17 cellular contexts compared by ENCODE assay signal in genomic region chr9:73074176-73074708, GRCh38.
DNase-seq lines count a peak whose midpoint lies in the region; ATAC-seq and TF ChIP-seq lines count a peak whose summit lies in the region.
"Had no signal": no experiment of that assay in that cellular context is flagged by ENCODE, and none has a peak within 500 bp of the region (broad histone marks: within the 10 kb centered on the region; RNA-seq: fewer than 3 reads in every experiment).

No MANE protein-coding gene starts in this region.

- DNase-seq in GM23248 (no peak), brain microvascular endothelial cell (no peak), left lobe of liver (ENCODE audit: low spot score) (no peak), tibial nerve (ENCODE audit: low spot score in 2 of 2) (no peak), activated gamma-delta T cell treated with Interleukin-2 at 50 U/mL for 16 hours (no peak), 8988T (no peak)
- no peak for DNase-seq in NK-92 treated with Interleukin-12 subunit alpha and Interleukin-12 subunit beta, amount 100 ng/mL, for 24 hours (lab: John Stamatoyannopoulos, UW)
- DNase-seq in activated naive CD8-positive, alpha-beta T cell treated with anti-CD3 and anti-CD28 coated beads, Interleukin-2, amount 50 U/mL, for 24 hours = no peak
- DNase-seq: activated CD4-positive, alpha-beta memory T cell treated with anti-CD3 and anti-CD28 coated beads, Interleukin-2, amount 10 ng/mL, durations not matched to agents 7 days and 5 days; amygdala; left ventricle myocardium inferior; naive thymus-derived CD4-positive, alpha-beta T cell; NCI-H2081 treated with DMSO at 0.1 percent for 48 hours; NCI-H69; stimulated activated CD4-positive, alpha-beta T cell treated with anti-CD3 and anti-CD28 coated beads, Interleukin-1b, Interleukin-23, amount 100 ng/mL, for 48 hours had no signal

- no peak overlapping the region for H3K27ac Mint-ChIP-seq in activated naive CD8-positive, alpha-beta T cell treated with anti-CD3 and anti-CD28 coated beads, Interleukin-2, amount 50 U/mL, for 24 hours
- H3K27ac Mint-ChIP-seq: activated CD4-positive, alpha-beta memory T cell treated with anti-CD3 and anti-CD28 coated beads, Interleukin-2, amount 10 ng/mL, durations not matched to agents 7 days and 5 days; dendritic cell treated with granulocyte-macrophage colony-stimulating factor and Interleukin-4, amounts not matched to agents 40 ng/mL and 50 ng/mL, for 4 days; naive thymus-derived CD4-positive, alpha-beta T cell had no signal

- H3K36me3 ChIP-seq in GM23248 (ENCODE audit: low read depth) (no peaks in the 10 kb centered on the region), brain microvascular endothelial cell (replicated peaks) (no peaks in the 10 kb centered on the region), tibial nerve (no peaks in the 10 kb centered on the region)
- H3K36me3 ChIP-seq: BLaER1 treated with 17β-estradiol and CSF1 and Interleukin-3, amounts not matched to agents 10 nM and 100 nM; left ventricle myocardium inferior had no signal

- peak in 1 of 2 donors; percentile 34 for TF ChIP-seq EP300 in tibial nerve (IDR thresholded peaks at IDR 0.05)

- 32 to 35% methylated on average over 2 of the region's 2 CpGs for WGBS in GM23248 (ENCODE audit: low coverage in 1 of 2, low lambda C conversion rate in 2 of 2, missing lambda C conversion rate in 2 of 2), 2 experiments
- whole genome bisulfite sequencing in tibial nerve, 2 donors = 9 to 20% methylated on average over 2 of the region's 2 CpGs

- no peaks in the 10 kb centered on the region for H3K79me2 ChIP-seq in GM23248 (ENCODE audit: insufficient read depth)

- no peaks in the 10 kb centered on the region for H4K20me1 ChIP-seq in GM23248 (ENCODE audit: insufficient read depth)
- H4K20me1 ChIP-seq: BLaER1 treated with 17β-estradiol and CSF1 and Interleukin-3, amounts not matched to agents 10 nM and 100 nM had no signal

- H3K36me3 Mint-ChIP-seq in activated naive CD8-positive, alpha-beta T cell treated with anti-CD3 and anti-CD28 coated beads, Interleukin-2, amount 50 U/mL, for 24 hours (ENCODE audit: low read depth) = no peaks in the 10 kb centered on the region
- H3K36me3 Mint-ChIP-seq: naive thymus-derived CD4-positive, alpha-beta T cell had no signal

- H3K27me3 Mint-ChIP-seq in activated naive CD8-positive, alpha-beta T cell treated with anti-CD3 and anti-CD28 coated beads, Interleukin-2, amount 50 U/mL, for 24 hours = peaks cover 6% of the 10 kb centered on the region
- H3K27me3 Mint-ChIP-seq: dendritic cell treated with granulocyte-macrophage colony-stimulating factor and Interleukin-4, amounts not matched to agents 40 ng/mL and 50 ng/mL, for 4 days had no signal

- H3K4me2 ChIP-seq in GM23248 (ENCODE audit: unreplicated experiment) = peak overlapping the region; percentile 47
- H3K4me2 ChIP-seq: BLaER1 treated with 17β-estradiol and CSF1 and Interleukin-3, amounts not matched to agents 10 nM and 100 nM had no signal

- H3K4me1 Mint-ChIP-seq in activated naive CD8-positive, alpha-beta T cell treated with anti-CD3 and anti-CD28 coated beads, Interleukin-2, amount 50 U/mL, for 24 hours = no peaks in the 10 kb centered on the region
- H3K4me1 Mint-ChIP-seq: activated CD4-positive, alpha-beta memory T cell treated with anti-CD3 and anti-CD28 coated beads, Interleukin-2, amount 10 ng/mL, durations not matched to agents 7 days and 5 days; naive thymus-derived CD4-positive, alpha-beta T cell had no signal

- no peak for TF ChIP-seq CTCF in brain microvascular endothelial cell (IDR thresholded peaks at IDR 0.05; ENCODE audit: low read depth, low read length, missing control alignments)
- TF ChIP-seq CTCF in tibial nerve (IDR thresholded peaks at IDR 0.05) = no peak

- H3K27ac ChIP-seq in GM23248 (peak overlapping the region; percentile 22), brain microvascular endothelial cell (peak overlapping the region; percentile 58), tibial nerve (peak overlapping the region; percentile 31 to 75 (median 56))
- H3K27ac ChIP-seq: BLaER1 treated with 17β-estradiol and CSF1 and Interleukin-3, amounts not matched to agents 10 nM and 100 nM had no signal

- H3K4me1 ChIP-seq in GM23248 (ENCODE audit: insufficient read depth) = peaks cover 18% of the 10 kb centered on the region
- H3K4me1 ChIP-seq in tibial nerve = peaks cover 0 to 33% (median 10%) of the 10 kb centered on the region in 4 donors
- H3K4me1 ChIP-seq: left ventricle myocardium inferior had no signal

- 0 out of 2 replicates have a peak overlapping the region, but pooled peaks have one; percentile 10 for H3K4me3 ChIP-seq in GM23248
- no peak overlapping the region for H3K4me3 ChIP-seq in brain microvascular endothelial cell (ENCODE audit: low read depth, low read length)
- H3K4me3 ChIP-seq in tibial nerve = no peak overlapping the region
- H3K4me3 ChIP-seq: BLaER1 treated with 17β-estradiol and CSF1 and Interleukin-3, amounts not matched to agents 10 nM and 100 nM; left ventricle myocardium inferior had no signal

- peak; percentile 45 for ATAC-seq in left lobe of liver
- no peak for ATAC-seq in activated naive CD8-positive, alpha-beta T cell treated with anti-CD3 and anti-CD28 coated beads, Interleukin-2, amount 50 U/mL, for 24 hours
- ATAC-seq: naive thymus-derived CD4-positive, alpha-beta T cell had no signal

- TF ChIP-seq POLR2A in tibial nerve (IDR thresholded peaks at IDR 0.05) = no peak

- no peaks in the 10 kb centered on the region for H3K9me3 ChIP-seq in GM23248 (ENCODE audit: low read depth)
- H3K9me3 ChIP-seq in tibial nerve = no peaks in the 10 kb centered on the region
- H3K9me3 ChIP-seq: left ventricle myocardium inferior had no signal

- H2AFZ ChIP-seq in GM23248 = peak overlapping the region; percentile 72

- H3F3A ChIP-seq in GM23248 (ENCODE audit: insufficient read depth) = peaks cover 14% of the 10 kb centered on the region

- no peak overlapping the region for H3K4me3 Mint-ChIP-seq in activated naive CD8-positive, alpha-beta T cell treated with anti-CD3 and anti-CD28 coated beads, Interleukin-2, amount 50 U/mL, for 24 hours
- H3K4me3 Mint-ChIP-seq: activated CD4-positive, alpha-beta memory T cell treated with anti-CD3 and anti-CD28 coated beads, Interleukin-2, amount 10 ng/mL, durations not matched to agents 7 days and 5 days; dendritic cell treated with granulocyte-macrophage colony-stimulating factor and Interleukin-4, amounts not matched to agents 40 ng/mL and 50 ng/mL, for 4 days; naive thymus-derived CD4-positive, alpha-beta T cell had no signal

- in situ Hi-C loops in GM23248 (cut with MboI) = no loop called here
- in situ Hi-C loops in brain microvascular endothelial cell (cut with HindIII; ENCODE audit: low pct_ligation_motif_present, low sequenced_read_pairs) = no loop called here

- H3K9ac ChIP-seq in GM23248 = no peak overlapping the region
- H3K9ac ChIP-seq: BLaER1 treated with 17β-estradiol and CSF1 and Interleukin-3, amounts not matched to agents 10 nM and 100 nM had no signal

- H3K9me2 ChIP-seq in GM23248 (ENCODE audit: insufficient read depth) = no peaks in the 10 kb centered on the region

- H3K9me3 Mint-ChIP-seq in activated naive CD8-positive, alpha-beta T cell treated with anti-CD3 and anti-CD28 coated beads, Interleukin-2, amount 50 U/mL, for 24 hours = no peaks in the 10 kb centered on the region
- H3K9me3 Mint-ChIP-seq: activated CD4-positive, alpha-beta memory T cell treated with anti-CD3 and anti-CD28 coated beads, Interleukin-2, amount 10 ng/mL, durations not matched to agents 7 days and 5 days; dendritic cell treated with granulocyte-macrophage colony-stimulating factor and Interleukin-4, amounts not matched to agents 40 ng/mL and 50 ng/mL, for 4 days; naive thymus-derived CD4-positive, alpha-beta T cell had no signal

- H3K27me3 ChIP-seq in GM23248 (replicated peaks; ENCODE audit: insufficient read depth) = no peaks in the 10 kb centered on the region
- no peaks in the 10 kb centered on the region for H3K27me3 ChIP-seq in brain microvascular endothelial cell (replicated peaks)
- H3K27me3 ChIP-seq in tibial nerve = no peaks in the 10 kb centered on the region
- H3K27me3 ChIP-seq: BLaER1 treated with 17β-estradiol and CSF1 and Interleukin-3, amounts not matched to agents 10 nM and 100 nM had no signal
